In genomic region chr7:2724036-2724435, GRCh38 we compare ENCODE assay signal across 3 cellular contexts. TPM values are rescaled to one million over a fixed set of nuclear protein-coding genes. Genes with fewer than 3 reads are reported as not detected.
"Had no signal": no experiment of that assay in that cellular context is flagged by ENCODE, and none has a peak within 500 bp of the region (broad histone marks: within the 10 kb centered on the region; RNA-seq: fewer than 3 reads in every experiment).

No MANE protein-coding gene starts in this region.

RNA-seq across cellular contexts. Expression of gene AMZ1, which starts 36.0 kb away (rescaled TPM):
- total RNA-seq: bronchial epithelial cell; natural killer cell treated with Interleukin-12 subunit alpha and Interleukin-12 subunit beta and Interleukin-15 and Interleukin-18, amount 100 ng/mL, for 72 hours; pulmonary artery endothelial cell had no signal
